Comparison of ENCODE assay signal across 11 cellular contexts in genomic region chr6:14035448-14035847, GRCh38.
A peak's percentile ranks its signal among the peaks of the same experiment; 100 is the strongest.
DNase-seq lines count a peak whose midpoint lies in the region; ATAC-seq and TF ChIP-seq lines count a peak whose summit lies in the region.
"Had no signal": no experiment of that assay in that cellular context is flagged by ENCODE, and none has a peak within 500 bp of the region (broad histone marks: within the 10 kb centered on the region; RNA-seq: fewer than 3 reads in every experiment).

No MANE protein-coding gene starts in this region.

- no peaks in the 10 kb centered on the region for H3K27me3 ChIP-seq in GM23248 (replicated peaks; ENCODE audit: insufficient read depth)
- H3K27me3 ChIP-seq in foreskin keratinocyte = no peaks in the 10 kb centered on the region

- H3K9me3 Mint-ChIP-seq in progenitor cell of endocrine pancreas (ENCODE audit: low read depth) = peaks cover 5% of the 10 kb centered on the region
- H3K9me3 Mint-ChIP-seq: neural crest cell had no signal

- H2AFZ ChIP-seq in GM23248 = peak overlapping the region; percentile 67

- 10% methylated on average over 5 of the region's 5 CpGs for WGBS in GM23248 (ENCODE audit: low coverage in 1 of 2, low lambda C conversion rate in 2 of 2, missing lambda C conversion rate in 2 of 2), 2 experiments

- POLR2A ChIA-PET in RWPE1 (lab: Yijun Ruan, JAX; ENCODE audit: low non-redundant PET) = no interaction called here

- H3K9me2 ChIP-seq in GM23248 (ENCODE audit: insufficient read depth) = no peaks in the 10 kb centered on the region

- in situ Hi-C loops in GM23248 (cut with MboI) = no loop called here

- H3K9me3 ChIP-seq in GM23248 (ENCODE audit: low read depth) = no peaks in the 10 kb centered on the region

- peak overlapping the region; percentile 65 for H3K27ac ChIP-seq in GM23248
- H3K27ac ChIP-seq in RWPE1 = no peak overlapping the region
- no peak overlapping the region for H3K27ac ChIP-seq in foreskin keratinocyte

- no peaks in the 10 kb centered on the region for H3K36me3 ChIP-seq in GM23248 (ENCODE audit: low read depth)

- peak overlapping the region; percentile 45 for H3K27ac Mint-ChIP-seq in progenitor cell of endocrine pancreas

- CTCF ChIA-PET in RWPE1 (lab: Yijun Ruan, JAX) = interaction anchor here (0.8 kb wide), 2 partner anchors 17 to 320 kb away, joined by 3 read pairs; no protein-coding TSS in a partner anchor

- no peak overlapping the region for H3K4me2 ChIP-seq in GM23248 (ENCODE audit: unreplicated experiment)

- peak; percentile 90 for DNase-seq in GM23248
- DNase-seq in RWPE1 (ENCODE audit: low spot score) = peak; percentile 18
- peak; percentile 60 to 84 for DNase-seq in foreskin keratinocyte
- no peak for DNase-seq in progenitor cell of endocrine pancreas (ENCODE audit: low spot score, unreplicated experiment)
- DNase-seq in GM10266 (ENCODE audit: extremely low spot score) = no peak
- DNase-seq in NK-92 treated with Interleukin-12 subunit alpha and Interleukin-12 subunit beta, amount 100 ng/mL, for 24 hours (lab: John Stamatoyannopoulos, UW) = no peak
- DNase-seq in stimulated activated naive CD8-positive, alpha-beta T cell treated with anti-CD3 and anti-CD28 coated beads, Interleukin-15, Interleukin-2, amounts not matched to agents 100 U/mL and 50 U/mL, for 24 hours = no peak
- DNase-seq: amygdala, NCI-H146 had no signal

- no peaks in the 10 kb centered on the region for H3K36me3 Mint-ChIP-seq in progenitor cell of endocrine pancreas (ENCODE audit: insufficient read depth)

- no peak overlapping the region for H3K4me3 Mint-ChIP-seq in progenitor cell of endocrine pancreas (ENCODE audit: low read depth)
- H3K4me3 Mint-ChIP-seq: neural crest cell had no signal

- H3K27me3 Mint-ChIP-seq in progenitor cell of endocrine pancreas = peaks cover 14% of the 10 kb centered on the region

- H3K79me2 ChIP-seq in GM23248 (ENCODE audit: insufficient read depth) = no peaks in the 10 kb centered on the region

- H4K20me1 ChIP-seq in GM23248 (ENCODE audit: insufficient read depth) = no peaks in the 10 kb centered on the region

- peaks cover 22% of the 10 kb centered on the region; the same call in 1 of the 2 replicates for H3F3A ChIP-seq in GM23248 (ENCODE audit: insufficient read depth)

- no peak overlapping the region for H3K9ac ChIP-seq in GM23248

- peaks cover 35% of the 10 kb centered on the region for H3K4me1 ChIP-seq in GM23248 (ENCODE audit: insufficient read depth)
- peaks cover 13% of the 10 kb centered on the region for H3K4me1 ChIP-seq in foreskin keratinocyte

- H3K4me1 Mint-ChIP-seq in progenitor cell of endocrine pancreas (ENCODE audit: low read depth) = peaks cover 12% of the 10 kb centered on the region
- H3K4me1 Mint-ChIP-seq: neural crest cell had no signal

- TF ChIP-seq CTCF in RWPE1 (conservative IDR thresholded peaks at IDR 0.05; ENCODE audit: low read depth) = no peak
- TF ChIP-seq CTCF in foreskin keratinocyte (conservative IDR thresholded peaks at IDR 0.05) = no peak
- no peak for TF ChIP-seq CTCF in progenitor cell of endocrine pancreas (IDR thresholded peaks at IDR 0.05; ENCODE audit: unreplicated experiment)
- no peak for TF ChIP-seq CTCF in GM10266 (IDR thresholded peaks at IDR 0.05; ENCODE audit: control insufficient read depth, insufficient read depth, low read depth, missing control alignments)

- H3K4me3 ChIP-seq in GM23248 = no peak overlapping the region

- ATAC-seq in foreskin keratinocyte = no peak
- no peak for ATAC-seq in GM18868 (IDR thresholded peaks at IDR 0.05; ENCODE audit: unreplicated experiment)
- ATAC-seq in stimulated activated naive CD8-positive, alpha-beta T cell treated with anti-CD3 and anti-CD28 coated beads, Interleukin-15, Interleukin-2, amounts not matched to agents 100 U/mL and 50 U/mL, for 24 hours = no peak

Comparison
In these comparisons a context has a peak if more than half of its experiments do, and no peak if none do; other contexts are left out.
1. DNase-seq: peak in GM23248 (single experiment), RWPE1 (single experiment) and foreskin keratinocyte (2 of 2); none in progenitor cell of endocrine pancreas (single experiment), GM10266 (single experiment), NK-92 treated with Interleukin-12 subunit alpha and Interleukin-12 subunit beta, amount 100 ng/mL, for 24 hours (single experiment) and stimulated activated naive CD8-positive, alpha-beta T cell treated with anti-CD3 and anti-CD28 coated beads, Interleukin-15, Interleukin-2, amounts not matched to agents 100 U/mL and 50 U/mL, for 24 hours (single experiment).